ENCODE assay signal across 32 cellular contexts in the genomic region with DNA sequence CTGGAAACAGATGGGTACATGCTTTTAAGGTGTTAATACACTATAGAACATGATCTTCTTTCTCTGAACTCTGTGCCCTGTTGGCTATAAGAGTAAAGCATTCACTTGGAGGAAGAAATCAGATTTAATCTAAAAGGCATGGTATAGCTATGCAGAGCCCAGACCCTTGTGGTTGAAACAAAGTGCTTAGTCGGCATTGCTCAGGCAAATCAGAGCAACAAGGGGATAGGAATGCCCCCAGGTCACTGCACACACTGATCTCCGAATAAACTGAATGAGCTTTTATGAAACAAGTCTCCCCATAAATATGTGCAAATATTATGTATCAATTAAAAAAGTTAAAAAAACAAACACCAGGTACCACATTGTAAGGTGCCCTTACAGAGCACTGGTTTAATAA.
"Had no signal": no experiment of that assay in that cellular context is flagged by ENCODE, and none has a peak within 500 bp of the region (broad histone marks: within the 10 kb centered on the region; RNA-seq: fewer than 3 reads in every experiment).

No MANE protein-coding gene starts in this region.

- FAIRE-seq: astrocyte, colon, TTC549 had no signal

- H3K27me3 ChIP-seq: adrenal gland, body of pancreas, brain microvascular endothelial cell, breast epithelium had no signal

- H3K36me3 ChIP-seq: adrenal gland, brain microvascular endothelial cell, breast epithelium had no signal

- H3K4me1 ChIP-seq: adrenal gland, body of pancreas, breast epithelium had no signal

- DNase-seq: activated B cell treated with CpG ODN at 0.5 μM for 24 hours; activated CD4-positive, alpha-beta memory T cell treated with anti-CD3 and anti-CD28 coated beads for 36 hours; activated CD4-positive, alpha-beta T cell treated with anti-CD3 and anti-CD28 coated beads for 4 hours; activated CD4-positive, alpha-beta T cell treated with anti-CD3 and anti-CD28 coated beads, Interleukin-2, amount 10 ng/mL, durations not matched to agents 7 days and 5 days; activated CD4-positive, CD25-positive, alpha-beta regulatory T cell treated with anti-CD3 and anti-CD28 coated beads, Interleukin-2, amount 50 U/mL, for 72 hours; activated CD8-positive, alpha-beta memory T cell treated with anti-CD3 and anti-CD28 coated beads, Interleukin-2, amount 50 U/mL, for 4 hours; activated CD8-positive, alpha-beta T cell treated with anti-CD3 and anti-CD28 coated beads for 36 hours; activated effector memory CD4-positive, alpha-beta T cell treated with anti-CD3 and anti-CD28 coated beads, Interleukin-2, amount 50 U/mL, for 16 hours; activated gamma-delta T cell treated with Interleukin-2 at 50 U/mL for 16 hours; activated naive CD4-positive, alpha-beta T cell; activated naive CD4-positive, alpha-beta T cell treated with anti-CD3 and anti-CD28 coated beads for 36 hours; activated naive CD4-positive, alpha-beta T cell treated with anti-CD3 and anti-CD28 coated beads, Interleukin-2, amount 50 U/mL, for 16 hours; activated naive CD8-positive, alpha-beta T cell treated with anti-CD3 and anti-CD28 coated beads for 36 hours; activated T-cell treated with anti-CD3 and anti-CD28 coated beads for 4 hours; activated T-cell treated with anti-CD3 and anti-CD28 coated beads, Interleukin-2, amount 50 U/mL, for 1 hour; activated T-cell treated with anti-CD3 and anti-CD28 coated beads, Interleukin-2, amount 50 U/mL, for 4 hours; activated T-cell treated with anti-CD3 and anti-CD28 coated beads, Interleukin-2, amount 50 U/mL, for 72 hours; adrenal gland; amniotic stem cell; aorta; body of pancreas; brain microvascular endothelial cell; central memory CD4-positive, alpha-beta T cell; T-helper 2 cell; T-helper 9 cell had no signal

- H3K27ac ChIP-seq: adrenal gland, body of pancreas, brain microvascular endothelial cell, breast epithelium, VCaP had no signal

- H3K9me3 ChIP-seq: adrenal gland, body of pancreas, breast epithelium had no signal

- H3K4me3 ChIP-seq: adrenal gland, body of pancreas, breast epithelium had no signal

- ATAC-seq: activated CD8-positive, alpha-beta T cell treated with anti-CD3 and anti-CD28 coated beads for 36 hours; activated naive CD4-positive, alpha-beta T cell treated with anti-CD3 and anti-CD28 coated beads, Interleukin-2, amount 50 U/mL, for 72 hours; activated T-cell treated with anti-CD3 and anti-CD28 coated beads, Interleukin-2, amount 50 U/mL, for 4 hours; activated T-cell treated with anti-CD3 and anti-CD28 coated beads, Interleukin-2, amount 50 U/mL, for 72 hours; activated T-helper 17 cell treated with anti-CD3 and anti-CD28 coated beads, Interleukin-2, amount 50 U/mL, for 72 hours; body of pancreas had no signal
